16 cellular contexts compared by ENCODE assay signal in genomic region chr12:27385756-27386155, GRCh38. TPM values are rescaled to one million over a fixed set of nuclear protein-coding genes. Genes with fewer than 3 reads are reported as not detected.
A peak's percentile ranks its signal among the peaks of the same experiment; 100 is the strongest.
DNase-seq lines count a peak whose midpoint lies in the region; ATAC-seq lines count a peak whose summit lies in the region.
"Had no signal": no experiment of that assay in that cellular context is flagged by ENCODE, and none has a peak within 500 bp of the region (broad histone marks: within the 10 kb centered on the region; RNA-seq: fewer than 3 reads in every experiment).

No MANE protein-coding gene starts in this region.

- no peak overlapping the region for H3K18ac ChIP-seq in mesendoderm (ENCODE audit: low read length)

- DNase-seq in DMS53 (lab: John Stamatoyannopoulos, UW), result peak; percentile 45
- DNase-seq in DMS53 treated with DMSO at 0.1 percent for 48 hours (lab: John Stamatoyannopoulos, UW; ENCODE audit: unreplicated experiment), result no peak
- DNase-seq in SK-MEL-5 (ENCODE audit: low read depth, low spot score), result peak; percentile 13
- DNase-seq in inferior parietal cortex (ENCODE audit: extremely low spot score), result peak; percentile 17
- DNase-seq in mesendoderm, result peak; percentile 30
- DNase-seq: AML-193; Calu3; CD4-positive, alpha-beta memory T cell; H9; IMR-90 had no signal

- H3K9ac ChIP-seq in mesendoderm (ENCODE audit: low read length), result no peak overlapping the region

- ATAC-seq in HG03280 (IDR thresholded peaks at IDR 0.05; ENCODE audit: unreplicated experiment), result no peak
- no peak for ATAC-seq in HG03135 (IDR thresholded peaks at IDR 0.05; ENCODE audit: unreplicated experiment)
- ATAC-seq in HG03520 (IDR thresholded peaks at IDR 0.05; ENCODE audit: unreplicated experiment), result no peak
- ATAC-seq: A549 had no signal

- H2BK120ac ChIP-seq in mesendoderm (ENCODE audit: low read depth, low read length), result no peak overlapping the region

- no peak overlapping the region for H3K4me2 ChIP-seq in mesendoderm (ENCODE audit: low read length)
- H3K4me2 ChIP-seq: A549 had no signal

- H3K4ac ChIP-seq in mesendoderm (ENCODE audit: low read depth, low read length), result no peak overlapping the region

- H4K5ac ChIP-seq in mesendoderm (ENCODE audit: low read length), result no peak overlapping the region

- no peaks in the 10 kb centered on the region for H3K79me2 ChIP-seq in mesendoderm (ENCODE audit: control insufficient read depth, insufficient read depth, low read length)

- H3K4me3 ChIP-seq in mesendoderm (ENCODE audit: low read length), result no peak overlapping the region
- H3K4me3 ChIP-seq: A549 had no signal

- H3K36me3 ChIP-seq in mesendoderm (ENCODE audit: control insufficient read depth, insufficient read depth, low read length), result no peaks in the 10 kb centered on the region

- no peak overlapping the region for H4K8ac ChIP-seq in mesendoderm (ENCODE audit: low read depth, low read length)

- H3K56ac ChIP-seq in mesendoderm (ENCODE audit: low read length), result no peak overlapping the region

- no peak overlapping the region for H2BK5ac ChIP-seq in mesendoderm (ENCODE audit: low read length)

- H3K27me3 ChIP-seq in mesendoderm (ENCODE audit: insufficient read depth, low read length, poor library complexity), result no peaks in the 10 kb centered on the region

- H3K23ac ChIP-seq in mesendoderm (ENCODE audit: low read length), result no peak overlapping the region

- in situ Hi-C loops in SK-MEL-5 (cut with HindIII; ENCODE audit: low pct_unique_long_range_greater_than_20kb, low sequenced_read_pairs), result no loop called here

- no peak overlapping the region for H2BK15ac ChIP-seq in mesendoderm (replicated peaks; ENCODE audit: low read depth)

- H3K79me1 ChIP-seq in mesendoderm (ENCODE audit: low read length), result no peaks in the 10 kb centered on the region

- no peak overlapping the region for H2AK5ac ChIP-seq in mesendoderm (ENCODE audit: low read length)

- no peak overlapping the region for H3K27ac ChIP-seq in mesendoderm (ENCODE audit: low read depth, low read length)
- H3K27ac ChIP-seq: 22Rv1, A549, HL-60 had no signal

- WGBS in mesendoderm (ENCODE audit: extremely low coverage, insufficient coverage, low lambda C conversion rate), result no CpG with 5 or more reads among the region's 5 CpGs

- H3K4me1 ChIP-seq in mesendoderm (ENCODE audit: control insufficient read depth, low read depth, low read length), result no peaks in the 10 kb centered on the region

RNA-seq across cellular contexts. Expression of gene BMAL2, which starts 53.1 kb away (rescaled TPM):
- 1.8 and 2.8 TPM in 2 replicates for total RNA-seq in SK-MEL-5 (2014; rRNA removed; shearing (Covaris generic))
- 0.94 and 1.5 TPM in 2 replicates for polyA plus RNA-seq in SK-MEL-5 (2015; cell fraction: cytosol; rRNA removed)
- polyA plus RNA-seq in SK-MEL-5 (2015; cell fraction: nucleus; rRNA removed), result 0.80 and 0.97 TPM in 2 replicates
- polyA plus RNA-seq in mesendoderm (2013, experiment 1 of 2), result 7.5 TPM
- 7.8 TPM for polyA plus RNA-seq in mesendoderm (2013, experiment 2 of 2)
